In the genomic region with DNA sequence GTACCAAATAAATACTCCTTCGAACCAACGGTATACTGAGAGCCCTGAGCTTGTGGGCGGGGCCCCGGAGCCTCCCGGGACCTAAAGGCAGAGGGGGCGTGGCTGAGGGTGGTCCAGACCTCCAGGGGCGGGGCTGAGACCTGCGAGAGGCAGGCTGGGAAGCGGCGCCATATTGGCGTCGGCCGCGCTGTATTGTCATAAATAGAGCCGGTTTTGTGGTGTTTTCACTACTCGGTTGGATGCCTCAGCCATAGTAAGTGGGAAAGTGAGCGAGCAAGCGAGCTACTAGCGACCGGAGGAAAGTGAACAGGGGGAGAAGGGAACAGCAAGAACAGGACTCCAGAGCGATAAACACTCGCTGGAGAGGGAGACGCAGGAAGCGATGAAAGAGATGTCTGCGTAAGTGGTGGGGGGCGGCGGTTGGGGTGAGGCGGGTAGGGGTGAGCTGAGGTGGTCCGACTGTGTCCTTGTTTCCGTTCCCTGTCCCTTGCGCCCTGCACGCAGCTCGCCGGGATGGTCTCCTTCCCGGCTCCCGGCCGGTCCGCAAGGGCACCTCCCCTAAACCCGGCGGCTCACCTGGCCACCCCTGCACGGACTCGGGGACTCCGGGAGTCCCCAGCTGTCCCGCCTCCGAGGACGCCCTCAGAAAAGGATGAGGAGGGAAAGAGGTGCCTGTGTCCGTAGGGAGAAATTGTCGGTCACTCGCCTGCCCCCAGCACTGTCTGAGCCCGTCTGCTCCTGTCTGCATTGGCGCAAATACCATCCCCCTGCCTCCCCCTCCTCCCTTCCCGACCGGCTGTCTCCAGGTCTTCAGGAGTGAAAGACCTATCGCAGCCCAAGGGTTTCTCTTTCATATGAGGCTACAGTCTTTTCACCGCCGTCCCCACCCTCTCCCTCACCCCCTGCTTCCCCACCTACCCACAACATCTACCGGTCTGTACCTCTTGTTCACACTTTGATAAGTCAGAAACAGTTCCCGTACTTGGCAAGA, we compare ENCODE assay signal across 8 cellular contexts. TPM values are rescaled to one million over a fixed set of nuclear protein-coding genes. Genes with fewer than 3 reads are reported as not detected.
DNase-seq lines count a peak whose midpoint lies in the region; ATAC-seq and TF ChIP-seq lines count a peak whose summit lies in the region.

A gene (plus strand): TSS at position 172 of the 991 bp plus-strand sequence. CDS start 211 bp downstream, at position 383.

- H3K4me1 ChIP-seq in adipocyte (ENCODE audit: control insufficient read depth, insufficient read depth, low read length) (peaks cover 11% of the 10 kb centered on the region), heart left ventricle (peaks cover 0 to 26% (median 12%) of the 10 kb centered on the region in 12 donors), upper lobe of left lung (peaks cover 9 to 35% (median 28%) of the 10 kb centered on the region in 4 donors)

- DNase-seq in NCI-H1436 (lab: John Stamatoyannopoulos, UW), result peak; percentile 94
- DNase-seq in T follicular helper cell (ENCODE audit: low read depth), result peak; percentile 95
- DNase-seq in adipocyte (ENCODE audit: low read depth), result peak; percentile 99
- DNase-seq in heart left ventricle, result peak; percentile 94 to 97 (median 97)
- peak; percentile 87 to 99 (median 93) for DNase-seq in posterior cingulate gyrus
- DNase-seq in upper lobe of left lung, result peak; percentile 97 to 99

- WGBS in heart left ventricle, 4 donors, result 0% methylated on average over 43 to 58 of the region's 58 CpGs
- 1% methylated on average over 34 to 56 of the region's 58 CpGs for WGBS in upper lobe of left lung, 2 donors

- H3K27me3 ChIP-seq in adipocyte (replicated peaks; ENCODE audit: control insufficient read depth, insufficient read depth, low read length), result no peaks in the 10 kb centered on the region
- no peaks in the 10 kb centered on the region for H3K27me3 ChIP-seq in heart left ventricle
- no peaks in the 10 kb centered on the region for H3K27me3 ChIP-seq in upper lobe of left lung

- H3K9me3 ChIP-seq in adipocyte (ENCODE audit: control insufficient read depth, low read length) (no peaks in the 10 kb centered on the region), heart left ventricle (no peaks in the 10 kb centered on the region), upper lobe of left lung (no peaks in the 10 kb centered on the region)

- TF ChIP-seq CTCF in GM12875 (IDR thresholded peaks at IDR 0.05; ENCODE audit: borderline replicate concordance, insufficient read depth, low read depth, low read length) (no peak), heart left ventricle (IDR thresholded peaks at IDR 0.05) (no peak), upper lobe of left lung (IDR thresholded peaks at IDR 0.05) (no peak)

- H3K4me3 ChIP-seq in GM12875 (ENCODE audit: low read depth, low read length) (peak within 1 kb of the TSS; percentile 66), adipocyte (ENCODE audit: low read length) (peak within 1 kb of the TSS; percentile 99), heart left ventricle (peak within 1 kb of the TSS; percentile 69 to 93 (median 83)), upper lobe of left lung (peak within 1 kb of the TSS; percentile 65 to 93 (median 80))

- ATAC-seq in HG02798 (IDR thresholded peaks at IDR 0.05; ENCODE audit: poor library complexity, unreplicated experiment), result peak; percentile 99
- ATAC-seq in heart left ventricle, result peak; percentile 100
- ATAC-seq in upper lobe of left lung (ENCODE audit: low FRiP score in 2 of 2), result peak; percentile 99 to 100

- peaks cover 16% of the 10 kb centered on the region for H3K36me3 ChIP-seq in adipocyte (ENCODE audit: control insufficient read depth, insufficient read depth, low read length, severe bottlenecking)
- H3K36me3 ChIP-seq in heart left ventricle, result peaks cover 0 to 24% (median 16%) of the 10 kb centered on the region in 9 donors
- H3K36me3 ChIP-seq in upper lobe of left lung, result peaks cover 0 to 16% (median 8%) of the 10 kb centered on the region in 4 donors

- H3K9ac ChIP-seq in adipocyte (ENCODE audit: low read length), result peak within 1 kb of the TSS; percentile 95

- TF ChIP-seq EP300 in upper lobe of left lung (IDR thresholded peaks at IDR 0.05), result no peak

- intact Hi-C loops in heart left ventricle (cut with DNase I), result loop anchor here in 1 of 10 donors (5.0 kb wide), 1 partner anchor 126 kb away; a partner anchor contains a TSS
- intact Hi-C loops in posterior cingulate gyrus (cut with DNase I), result loop anchor here (5.0 kb wide), 1 partner anchor 126 kb away; a partner anchor contains a TSS

- H3K27ac ChIP-seq in heart left ventricle (peak within 1 kb of the TSS; percentile 74 to 94 (median 84)), upper lobe of left lung (peak within 1 kb of the TSS; percentile 73 to 96 (median 90))

- TF ChIP-seq POLR2A in heart left ventricle (IDR thresholded peaks at IDR 0.05), result peak in 1 of 2 donors; percentile 80
- TF ChIP-seq POLR2A in upper lobe of left lung (IDR thresholded peaks at IDR 0.05), result peak in 3 of 4 donors; percentile 25 to 86 (median 48)

RNA-seq across cellular contexts. Expression of the gene that starts here (rescaled TPM):
- 10 to 100 TPM in 4 of 9 donors, 1 to 10 TPM in 5; 6.9 to 11.9 (median 10.0) TPM for total RNA-seq in heart left ventricle
- polyA plus RNA-seq in heart left ventricle, result 1 to 10 TPM; 3.8 to 4.4 TPM
- total RNA-seq in upper lobe of left lung, result 10 to 100 TPM in 5 of 6 donors, 1 to 10 TPM in 1; 9.6 to 23.0 (median 12.8) TPM

Comparison
In these comparisons a context has a peak if more than half of its experiments do, and no peak if none do; other contexts are left out.
1. Peak in every context shown above with its lines: DNase-seq, ATAC-seq, H3K4me3 ChIP-seq and H3K27ac ChIP-seq.